ENCODE assay signal across 7 cellular contexts in the genomic region with DNA sequence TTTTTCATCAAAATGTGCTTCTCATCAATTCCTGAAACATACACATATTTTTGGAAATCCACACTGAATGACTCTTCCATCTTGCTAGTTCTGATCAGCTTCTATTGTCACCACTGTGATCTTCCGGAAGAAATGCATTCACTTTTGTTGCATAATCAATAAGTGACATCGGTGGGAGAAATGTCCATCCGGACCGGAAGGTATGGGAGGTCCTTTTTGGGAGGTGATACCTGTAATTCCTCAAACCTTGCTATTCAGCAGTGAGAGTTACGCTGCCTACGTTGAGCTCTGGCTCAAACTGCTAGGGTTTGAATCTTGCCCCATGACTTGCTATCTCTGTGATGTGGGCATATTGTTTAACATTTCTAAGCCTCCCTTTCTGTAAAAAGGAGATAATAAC.
"Had no signal": no experiment of that assay in that cellular context is flagged by ENCODE, and none has a peak within 500 bp of the region (broad histone marks: within the 10 kb centered on the region; RNA-seq: fewer than 3 reads in every experiment).

No MANE protein-coding gene starts in this region.

- DNase-seq: GM23248, GOT3, H7, HFFc6 had no signal

- H3K9ac ChIP-seq: GM23248 had no signal

- H3K4me3 ChIP-seq: GM23248, HAP-1 had no signal

- ATAC-seq: HCT116 had no signal

- H3K27ac ChIP-seq: GM23248, HL-60 had no signal

- H3K36me3 ChIP-seq: HAP-1 had no signal

- H2AFZ ChIP-seq: GM23248 had no signal

- H3K9me3 ChIP-seq: HAP-1 had no signal
